ENCODE assay signal across 10 cellular contexts in genomic region chr15:28886431-28887343, GRCh38. TPM values are rescaled to one million over a fixed set of nuclear protein-coding genes. Genes with fewer than 3 reads are reported as not detected.
DNase-seq lines count a peak whose midpoint lies in the region; ATAC-seq and TF ChIP-seq lines count a peak whose summit lies in the region.
"Had no signal": no experiment of that assay in that cellular context is flagged by ENCODE, and none has a peak within 500 bp of the region (broad histone marks: within the 10 kb centered on the region; RNA-seq: fewer than 3 reads in every experiment).

No MANE protein-coding gene starts in this region.

- H3K9me3 Mint-ChIP-seq in natural killer cell treated with Interleukin-12 subunit alpha and Interleukin-12 subunit beta and Interleukin-15 and Interleukin-18, amount 100 ng/mL, for 72 hours = no peaks in the 10 kb centered on the region

- H2AFZ ChIP-seq in KMS-11 (ENCODE audit: low read depth) = no peak overlapping the region

- H3K4me3 ChIP-seq in BLaER1 = peak overlapping the region; percentile 75
- no peak overlapping the region for H3K4me3 ChIP-seq in KMS-11 (IDR thresholded peaks at IDR 0.05; ENCODE audit: insufficient read depth, low read depth, low read length)

- DNase-seq in dermis blood vessel endothelial cell = peak; percentile 19
- peak; percentile 59 for DNase-seq in natural killer cell treated with Interleukin-12 subunit alpha and Interleukin-12 subunit beta and Interleukin-15 and Interleukin-18, amount 100 ng/mL, for 72 hours (ENCODE audit: low spot score)

- no peaks in the 10 kb centered on the region for H3K79me2 ChIP-seq in KMS-11 (ENCODE audit: insufficient read depth, low read depth)

- H3K9ac ChIP-seq in BLaER1 = peak overlapping the region; percentile 81
- peak overlapping the region; percentile 50; the same call in 1 of the 2 replicates for H3K9ac ChIP-seq in KMS-11

- no peak for TF ChIP-seq CTCF in KMS-11 (conservative IDR thresholded peaks at IDR 0.05; ENCODE audit: low read depth, low read length)

- H3K9me3 ChIP-seq in BLaER1 = 0 out of 2 replicates have a peak, but pooled peaks cover 3% of the 10 kb centered on the region

- no peaks in the 10 kb centered on the region for H3K27me3 Mint-ChIP-seq in natural killer cell treated with Interleukin-12 subunit alpha and Interleukin-12 subunit beta and Interleukin-15 and Interleukin-18, amount 100 ng/mL, for 72 hours

- H3K4me2 ChIP-seq in BLaER1 (peak overlapping the region; percentile 85), KMS-11 (peak overlapping the region; percentile 39; the same call in 1 of the 2 replicates)

- peaks cover 37% of the 10 kb centered on the region for H4K20me1 ChIP-seq in BLaER1
- no peaks in the 10 kb centered on the region for H4K20me1 ChIP-seq in KMS-11 (ENCODE audit: insufficient read depth)

- peak overlapping the region; percentile 85 for H3K4me3 Mint-ChIP-seq in natural killer cell treated with Interleukin-12 subunit alpha and Interleukin-12 subunit beta and Interleukin-15 and Interleukin-18, amount 100 ng/mL, for 72 hours

- H3K4me1 ChIP-seq in BLaER1 (peaks cover 71% of the 10 kb centered on the region), KMS-11 (ENCODE audit: low read depth, poor library complexity, severe bottlenecking) (no peaks in the 10 kb centered on the region)

- H3K36me3 Mint-ChIP-seq in natural killer cell treated with Interleukin-12 subunit alpha and Interleukin-12 subunit beta and Interleukin-15 and Interleukin-18, amount 100 ng/mL, for 72 hours = no peaks in the 10 kb centered on the region

- H3K4me1 Mint-ChIP-seq in natural killer cell treated with Interleukin-12 subunit alpha and Interleukin-12 subunit beta and Interleukin-15 and Interleukin-18, amount 100 ng/mL, for 72 hours (ENCODE audit: low read depth in 2 of 2) = peaks cover 27 to 33% of the 10 kb centered on the region in 2 donors

- H3K36me3 ChIP-seq in BLaER1 = no peaks in the 10 kb centered on the region
- H3K36me3 ChIP-seq in KMS-11 (ENCODE audit: insufficient read depth) = no peaks in the 10 kb centered on the region

- peak; percentile 2 to 24 for ATAC-seq in natural killer cell treated with Interleukin-12 subunit alpha and Interleukin-12 subunit beta and Interleukin-15 and Interleukin-18, amount 100 ng/mL, for 72 hours
- no peak for ATAC-seq in GM19023 (IDR thresholded peaks at IDR 0.05; ENCODE audit: unreplicated experiment)
- ATAC-seq in HG03571 (IDR thresholded peaks at IDR 0.05; ENCODE audit: unreplicated experiment) = no peak
- ATAC-seq in GM21526 (IDR thresholded peaks at IDR 0.05; ENCODE audit: low FRiP score, unreplicated experiment) = no peak
- ATAC-seq in GM18909 (IDR thresholded peaks at IDR 0.05; ENCODE audit: poor library complexity, unreplicated experiment) = no peak

- peak overlapping the region in 1 of 2 donors; percentile 61 for H3K27ac Mint-ChIP-seq in natural killer cell treated with Interleukin-12 subunit alpha and Interleukin-12 subunit beta and Interleukin-15 and Interleukin-18, amount 100 ng/mL, for 72 hours

- H3K27ac ChIP-seq in BLaER1 (peak overlapping the region; percentile 84), KMS-11 (no peak overlapping the region)

- H3K27me3 ChIP-seq in BLaER1 (no peaks in the 10 kb centered on the region), KMS-11 (ENCODE audit: insufficient read depth, low read depth) (no peaks in the 10 kb centered on the region)

RNA-seq across cellular contexts. Expression of gene APBA2, which starts 0.9 kb away (rescaled TPM):
- 18.5 and 24.1 TPM in 2 replicates for total RNA-seq in dermis blood vessel endothelial cell
- total RNA-seq in natural killer cell treated with Interleukin-12 subunit alpha and Interleukin-12 subunit beta and Interleukin-15 and Interleukin-18, amount 100 ng/mL, for 72 hours = 10 to 100 TPM in 1 of 2 donors, 1 to 10 TPM in 1; 6.0 to 19.4 TPM

RNA-seq across cellular contexts. Expression of gene GOLGA6L7, which starts 38.2 kb away (rescaled TPM):
- not detected in 2 replicates for total RNA-seq in dermis blood vessel endothelial cell
- total RNA-seq in natural killer cell treated with Interleukin-12 subunit alpha and Interleukin-12 subunit beta and Interleukin-15 and Interleukin-18, amount 100 ng/mL, for 72 hours = not detected
- total RNA-seq: lung microvascular endothelial cell, temporal lobe had no signal

Comparison
In these comparisons a context has a peak if more than half of its experiments do, and no peak if none do; other contexts are left out.
1. ATAC-seq: peak in natural killer cell treated with Interleukin-12 subunit alpha and Interleukin-12 subunit beta and Interleukin-15 and Interleukin-18, amount 100 ng/mL, for 72 hours (2 of 2); none in GM19023 (single experiment), HG03571 (single experiment), GM21526 (single experiment) and GM18909 (single experiment).